8 cellular contexts compared by ENCODE assay signal in the genomic region with DNA sequence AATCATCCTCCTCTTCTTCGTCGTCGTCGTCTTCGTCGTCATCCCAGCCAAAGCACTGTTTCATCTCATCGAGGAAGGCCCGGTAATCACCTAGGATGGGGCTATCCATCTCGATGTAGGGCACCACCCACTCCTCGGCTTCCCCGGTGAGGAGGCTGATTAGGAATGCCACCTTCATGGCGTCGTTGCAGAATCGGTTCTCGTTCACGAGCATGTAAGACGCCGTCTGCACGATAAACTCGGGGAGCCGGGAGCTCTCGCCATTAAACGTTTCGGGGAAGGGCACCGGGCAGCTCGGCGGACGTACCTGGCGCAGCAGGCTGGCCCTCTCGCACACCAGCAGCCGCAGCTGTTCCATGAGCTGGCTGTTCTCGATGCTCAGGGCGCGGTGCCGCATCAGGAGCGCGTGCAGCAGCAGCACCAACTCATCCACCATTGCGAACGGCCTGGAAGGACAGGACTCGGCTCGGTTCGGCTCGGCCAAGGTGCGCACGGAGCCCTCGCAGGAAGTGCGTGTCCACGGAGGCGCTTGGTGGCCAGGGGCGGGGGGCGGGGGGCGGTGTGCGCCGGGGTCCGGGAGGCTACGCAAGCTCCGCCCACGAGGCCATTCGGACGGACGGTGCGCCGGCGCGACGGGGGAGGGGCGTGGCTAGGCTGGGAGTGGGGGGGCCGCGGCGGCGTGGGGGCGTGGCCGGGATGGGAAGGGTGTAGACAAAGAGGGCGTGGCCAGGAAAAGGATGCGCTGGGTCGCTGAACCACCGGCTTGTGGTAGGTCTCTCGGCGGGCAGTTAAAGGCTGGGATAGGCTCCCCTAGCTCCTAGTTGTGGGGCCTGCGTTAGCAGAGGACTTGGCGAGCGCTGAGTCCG. TPM values are rescaled to one million over a fixed set of nuclear protein-coding genes. Genes with fewer than 3 reads are reported as not detected.
DNase-seq lines count a peak whose midpoint lies in the region; ATAC-seq and TF ChIP-seq lines count a peak whose summit lies in the region.

A gene (minus strand): TSS at position 544 of the 866 bp plus-strand sequence. CDS start 108 bp downstream, at position 436.

- DNase-seq in SKM-1 treated with dmso at 0.1 percent for 144 hours (lab: John Stamatoyannopoulos, UW; ENCODE audit: unreplicated experiment) (peak; percentile 37), SKM-1 (lab: John Stamatoyannopoulos, UW; ENCODE audit: unreplicated experiment) (no peak), anterior cingulate cortex (lab: John Stamatoyannopoulos, UW) (peak in 56 of 58 donors; percentile 15 to 86 (median 70)), left ventricle myocardium superior (peak; percentile 79), progenitor cell of endocrine pancreas (ENCODE audit: low spot score, unreplicated experiment) (peak; percentile 67), tibial artery (peak; percentile 65 to 90), OCI-LY7 (ENCODE audit: low spot score) (no peak)

- no TSS peak for BruUV-seq in OCI-LY7 (replicated peaks; lab: Mats Ljungman, UMichigan)

- intact Hi-C loops in left ventricle myocardium superior (cut with micrococcal nuclease) (no loop called here), tibial artery (cut with DNase I; ENCODE audit: low total_unique reads) (no loop called here), OCI-LY7 (cut with micrococcal nuclease; ENCODE audit: unreplicated experiment) (no loop called here)

- H3K27me3 ChIP-seq in tibial artery: no peaks in the 10 kb centered on the region

- H3K4me1 ChIP-seq in tibial artery (peaks cover 0 to 22% (median 5%) of the 10 kb centered on the region in 4 donors), OCI-LY7 (ENCODE audit: insufficient read depth, low read length, poor library complexity, severe bottlenecking) (no peaks in the 10 kb centered on the region)

- H3K36me3 ChIP-seq in tibial artery (no peaks in the 10 kb centered on the region), OCI-LY7 (ENCODE audit: insufficient read depth, low read length) (no peaks in the 10 kb centered on the region)

- no peaks in the 10 kb centered on the region for H3K9me3 Mint-ChIP-seq in T-helper 1 cell treated with Interleukin-12 subunit alpha and Interleukin-12 subunit beta and Interleukin-4 antibody, amounts not matched to agents 30 μg/mL and 1 μg/mL, for 36 hours
- peaks cover 8% of the 10 kb centered on the region for H3K9me3 Mint-ChIP-seq in progenitor cell of endocrine pancreas (ENCODE audit: low read depth)

- H3K27ac ChIP-seq in tibial artery (peak within 1 kb of the TSS; percentile 82 to 84), OCI-LY7 (ENCODE audit: low read depth, low read length, poor library complexity, severe bottlenecking) (no peak within 1 kb of the TSS)

- H3K27me3 Mint-ChIP-seq in T-helper 1 cell treated with Interleukin-12 subunit alpha and Interleukin-12 subunit beta and Interleukin-4 antibody, amounts not matched to agents 30 μg/mL and 1 μg/mL, for 36 hours (ENCODE audit: low read depth): peaks cover 4% of the 10 kb centered on the region
- no peaks in the 10 kb centered on the region for H3K27me3 Mint-ChIP-seq in progenitor cell of endocrine pancreas

- no peaks in the 10 kb centered on the region for H3K9me2 ChIP-seq in OCI-LY7 (ENCODE audit: insufficient read depth, low read length)

- ATAC-seq in left ventricle myocardium superior: peak; percentile 96

- no peaks in the 10 kb centered on the region for H3K9me3 ChIP-seq in tibial artery
- no peaks in the 10 kb centered on the region for H3K9me3 ChIP-seq in OCI-LY7 (ENCODE audit: low read length)

- no peaks in the 10 kb centered on the region for H3K79me2 ChIP-seq in OCI-LY7 (ENCODE audit: insufficient read depth, low read depth, low read length)

- no peak within 1 kb of the TSS for H2AFZ ChIP-seq in OCI-LY7 (ENCODE audit: low read length)

- POLR2A ChIA-PET in OCI-LY7 (lab: Charles Lee): no interaction called here

- no peaks in the 10 kb centered on the region for H4K20me1 ChIP-seq in OCI-LY7 (ENCODE audit: insufficient read depth, low read length)

- H3K4me2 ChIP-seq in OCI-LY7 (ENCODE audit: low read length): no peak within 1 kb of the TSS

- TF ChIP-seq CTCF in progenitor cell of endocrine pancreas (IDR thresholded peaks at IDR 0.05; ENCODE audit: unreplicated experiment) (no peak), tibial artery (IDR thresholded peaks at IDR 0.05) (no peak), OCI-LY7 (conservative IDR thresholded peaks at IDR 0.05; ENCODE audit: low read length) (no peak)

- H3K27ac Mint-ChIP-seq in T-helper 1 cell treated with Interleukin-12 subunit alpha and Interleukin-12 subunit beta and Interleukin-4 antibody, amounts not matched to agents 30 μg/mL and 1 μg/mL, for 36 hours: peak within 1 kb of the TSS; percentile 26
- H3K27ac Mint-ChIP-seq in progenitor cell of endocrine pancreas: peak within 1 kb of the TSS; percentile 87

- H3K4me3 ChIP-seq in tibial artery: peak within 1 kb of the TSS; percentile 76 to 79
- no peak within 1 kb of the TSS for H3K4me3 ChIP-seq in OCI-LY7 (ENCODE audit: low read depth, low read length, poor library complexity, severe bottlenecking)

- peak within 1 kb of the TSS; percentile 76 for H3K4me3 Mint-ChIP-seq in T-helper 1 cell treated with Interleukin-12 subunit alpha and Interleukin-12 subunit beta and Interleukin-4 antibody, amounts not matched to agents 30 μg/mL and 1 μg/mL, for 36 hours
- peak within 1 kb of the TSS; percentile 91 for H3K4me3 Mint-ChIP-seq in progenitor cell of endocrine pancreas (ENCODE audit: low read depth)

- H3K4me1 Mint-ChIP-seq in T-helper 1 cell treated with Interleukin-12 subunit alpha and Interleukin-12 subunit beta and Interleukin-4 antibody, amounts not matched to agents 30 μg/mL and 1 μg/mL, for 36 hours (ENCODE audit: low read depth): no peaks in the 10 kb centered on the region
- H3K4me1 Mint-ChIP-seq in progenitor cell of endocrine pancreas (ENCODE audit: low read depth): peaks cover 6% of the 10 kb centered on the region

- H3K36me3 Mint-ChIP-seq in T-helper 1 cell treated with Interleukin-12 subunit alpha and Interleukin-12 subunit beta and Interleukin-4 antibody, amounts not matched to agents 30 μg/mL and 1 μg/mL, for 36 hours (ENCODE audit: low read depth): no peaks in the 10 kb centered on the region
- peaks cover 1% of the 10 kb centered on the region for H3K36me3 Mint-ChIP-seq in progenitor cell of endocrine pancreas (ENCODE audit: insufficient read depth)

- CTCF ChIA-PET in OCI-LY7 (lab: Charles Lee; ENCODE audit: unreplicated experiment): no interaction called here

RNA-seq across cellular contexts. Expression of the gene that starts here (rescaled TPM):
- total RNA-seq in left ventricle myocardium superior: 3.7 TPM
- total RNA-seq in progenitor cell of endocrine pancreas: 53.8 and 59.8 TPM in 2 replicates
- total RNA-seq in OCI-LY7 (2014; rRNA removed; shearing (Covaris generic)): not detected in 2 replicates
- total RNA-seq in OCI-LY7 (2022): not detected in 2 replicates

Comparison
In these comparisons a context has a peak if more than half of its experiments do, and no peak if none do; other contexts are left out.
1. RNA of the gene that starts here (total RNA-seq): 53.8 to 59.8 TPM in progenitor cell of endocrine pancreas; 3.7 TPM in left ventricle myocardium superior (single experiment) and not detected in OCI-LY7; every median in the first group is over 10 times any median in the second.
2. DNase-seq: peak in SKM-1 treated with dmso at 0.1 percent for 144 hours (single experiment), anterior cingulate cortex (56 of 58), left ventricle myocardium superior (single experiment), progenitor cell of endocrine pancreas (single experiment) and tibial artery (2 of 2); none in SKM-1 (single experiment) and OCI-LY7 (single experiment).